In the genomic region with DNA sequence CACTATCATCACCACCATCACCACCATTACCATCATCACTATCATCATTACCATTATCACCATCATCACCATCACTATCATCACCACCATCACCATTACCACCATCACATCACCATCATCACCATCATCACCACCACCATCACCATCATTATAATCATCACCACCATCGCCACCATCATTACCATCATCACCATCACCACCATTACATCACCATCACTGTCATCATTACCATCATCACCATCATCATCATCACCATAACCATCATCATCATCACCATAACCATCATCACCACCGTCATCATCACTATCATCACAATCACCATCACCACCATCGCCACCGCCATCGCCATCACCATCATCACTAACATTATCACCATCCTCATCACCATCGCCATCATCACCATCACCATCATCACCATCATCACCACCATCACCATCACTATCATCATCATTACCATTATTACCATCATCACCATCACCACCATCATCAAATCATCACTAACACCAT, we compare ENCODE assay signal across 2 cellular contexts.
TF ChIP-seq lines count a peak whose summit lies in the region.

No MANE protein-coding gene starts in this region.

TF ChIP-seq in HepG2, 621 proteins besides CTCF, POLR2A, EP300 and RAD21 (continued from another document):
- TF ChIP-seq ZNF207 (IDR thresholded peaks at IDR 0.05; ENCODE audit: borderline replicate concordance) = peak; percentile 71; the same call in 1 of the 2 replicates
- TF ChIP-seq ZNF282 (IDR thresholded peaks at IDR 0.05; ENCODE audit: partially characterized antibody) = peak; percentile 95

TF ChIP-seq in GM12878, 131 proteins besides CTCF, POLR2A, EP300 and RAD21 (continued from another document):
- TF ChIP-seq, protein P1, sequence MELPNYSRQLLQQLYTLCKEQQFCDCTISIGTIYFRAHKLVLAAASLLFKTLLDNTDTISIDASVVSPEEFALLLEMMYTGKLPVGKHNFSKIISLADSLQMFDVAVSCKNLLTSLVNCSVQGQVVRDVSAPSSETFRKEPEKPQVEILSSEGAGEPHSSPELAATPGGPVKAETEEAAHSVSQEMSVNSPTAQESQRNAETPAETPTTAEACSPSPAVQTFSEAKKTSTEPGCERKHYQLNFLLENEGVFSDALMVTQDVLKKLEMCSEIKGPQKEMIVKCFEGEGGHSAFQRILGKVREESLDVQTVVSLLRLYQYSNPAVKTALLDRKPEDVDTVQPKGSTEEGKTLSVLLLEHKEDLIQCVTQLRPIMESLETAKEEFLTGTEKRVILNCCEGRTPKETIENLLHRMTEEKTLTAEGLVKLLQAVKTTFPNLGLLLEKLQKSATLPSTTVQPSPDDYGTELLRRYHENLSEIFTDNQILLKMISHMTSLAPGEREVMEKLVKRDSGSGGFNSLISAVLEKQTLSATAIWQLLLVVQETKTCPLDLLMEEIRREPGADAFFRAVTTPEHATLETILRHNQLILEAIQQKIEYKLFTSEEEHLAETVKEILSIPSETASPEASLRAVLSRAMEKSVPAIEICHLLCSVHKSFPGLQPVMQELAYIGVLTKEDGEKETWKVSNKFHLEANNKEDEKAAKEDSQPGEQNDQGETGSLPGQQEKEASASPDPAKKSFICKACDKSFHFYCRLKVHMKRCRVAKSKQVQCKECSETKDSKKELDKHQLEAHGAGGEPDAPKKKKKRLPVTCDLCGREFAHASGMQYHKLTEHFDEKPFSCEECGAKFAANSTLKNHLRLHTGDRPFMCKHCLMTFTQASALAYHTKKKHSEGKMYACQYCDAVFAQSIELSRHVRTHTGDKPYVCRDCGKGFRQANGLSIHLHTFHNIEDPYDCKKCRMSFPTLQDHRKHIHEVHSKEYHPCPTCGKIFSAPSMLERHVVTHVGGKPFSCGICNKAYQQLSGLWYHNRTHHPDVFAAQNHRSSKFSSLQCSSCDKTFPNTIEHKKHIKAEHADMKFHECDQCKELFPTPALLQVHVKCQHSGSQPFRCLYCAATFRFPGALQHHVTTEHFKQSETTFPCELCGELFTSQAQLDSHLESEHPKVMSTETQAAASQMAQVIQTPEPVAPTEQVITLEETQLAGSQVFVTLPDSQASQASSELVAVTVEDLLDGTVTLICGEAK (IDR thresholded peaks at IDR 0.05; ENCODE audit: borderline replicate concordance) = no peak
- TF ChIP-seq TCF12 (IDR thresholded peaks at IDR 0.05; ENCODE audit: low read depth, low read length) (no peak), HDAC2 (IDR thresholded peaks at IDR 0.05) (no peak), POLR2AphosphoS2 (IDR thresholded peaks at IDR 0.05; ENCODE audit: low read depth, low read length) (no peak)
